ENCODE assay signal across 15 cellular contexts in the genomic region with DNA sequence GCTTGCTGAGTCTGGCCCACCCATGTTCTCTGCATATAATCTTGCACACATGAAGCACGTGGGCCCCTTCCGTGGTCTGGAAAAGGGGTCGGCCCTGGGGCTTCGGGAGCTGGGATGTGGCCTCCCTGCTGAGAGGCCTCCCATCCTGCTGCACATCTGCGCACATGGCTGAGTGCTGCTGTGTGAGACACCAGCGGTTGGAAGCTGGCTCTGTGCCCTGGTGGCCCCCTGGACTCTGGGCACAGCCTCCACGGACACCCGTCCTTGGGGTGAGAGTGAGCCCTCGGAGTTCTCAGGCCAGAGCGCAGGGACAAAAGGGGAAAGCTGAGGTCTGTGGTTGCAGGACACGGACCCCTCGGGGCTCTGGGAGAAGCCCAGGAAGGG.
DNase-seq lines count a peak whose midpoint lies in the region; ATAC-seq and TF ChIP-seq lines count a peak whose summit lies in the region.
"Had no signal": no experiment of that assay in that cellular context is flagged by ENCODE, and none has a peak within 500 bp of the region (broad histone marks: within the 10 kb centered on the region; RNA-seq: fewer than 3 reads in every experiment).

No MANE protein-coding gene starts in this region.

- H3K9ac ChIP-seq in BLaER1: peak overlapping the region; percentile 3; the same call in 1 of the 2 replicates
- no peak overlapping the region for H3K9ac ChIP-seq in liver (ENCODE audit: low read depth in 1 of 2, low read length in 2 of 2)

- TF ChIP-seq RAD21 in liver (IDR thresholded peaks at IDR 0.05): no peak

- H3K4me3 ChIP-seq in BLaER1: no peak overlapping the region
- H3K4me3 ChIP-seq in liver (ENCODE audit: low read depth in 1 of 3, low read length in 3 of 3): no peak overlapping the region
- no peak overlapping the region for H3K4me3 ChIP-seq in spleen
- H3K4me3 ChIP-seq: gastrocnemius medialis, thyroid gland had no signal

- H3K27ac Mint-ChIP-seq in chondrocyte (ENCODE audit: unreplicated experiment) (peak overlapping the region; percentile 47), progenitor cell of endocrine pancreas (no peak overlapping the region)
- H3K27ac Mint-ChIP-seq: activated T-helper 1 cell treated with anti-CD3 and anti-CD28 coated beads, Interleukin-12 subunit alpha, Interleukin-12 subunit beta, Interleukin-2, Interleukin-4 antibody, amounts not matched to agents 30 ng/mL and 10 ng/mL and 1 ng/mL, durations not matched to agents 14 hours and 24 hours and 36 hours had no signal

- H3K4me1 Mint-ChIP-seq in chondrocyte (ENCODE audit: low read depth) (peaks cover 24% of the 10 kb centered on the region), progenitor cell of endocrine pancreas (ENCODE audit: low read depth) (no peaks in the 10 kb centered on the region)

- H3K27me3 Mint-ChIP-seq in chondrocyte (ENCODE audit: low read depth) (no peaks in the 10 kb centered on the region), progenitor cell of endocrine pancreas (peaks cover 7% of the 10 kb centered on the region)

- TF ChIP-seq POLR2A in spleen (IDR thresholded peaks at IDR 0.05): no peak

- H3K4me3 Mint-ChIP-seq in chondrocyte (ENCODE audit: unreplicated experiment) (no peak overlapping the region), progenitor cell of endocrine pancreas (ENCODE audit: low read depth) (no peak overlapping the region)
- H3K4me3 Mint-ChIP-seq: activated T-helper 1 cell treated with anti-CD3 and anti-CD28 coated beads, Interleukin-12 subunit alpha, Interleukin-12 subunit beta, Interleukin-2, Interleukin-4 antibody, amounts not matched to agents 30 ng/mL and 10 ng/mL and 1 ng/mL, durations not matched to agents 14 hours and 24 hours and 36 hours; immature natural killer cell had no signal

- DNase-seq in M059J (ENCODE audit: low read depth) (peak; percentile 36), chondrocyte (ENCODE audit: low spot score) (no peak), progenitor cell of endocrine pancreas (ENCODE audit: low spot score, unreplicated experiment) (no peak), spleen (no peak), UCSD-AML1 (lab: John Stamatoyannopoulos, UW; ENCODE audit: unreplicated experiment) (no peak)
- DNase-seq: activated CD4-positive, alpha-beta T cell treated with anti-CD3 and anti-CD28 coated beads, Interleukin-2, amount 50 U/mL, for 4 hours; effector CD4-positive, alpha-beta T cell; immature natural killer cell; NCI-H524 treated with DMSO at 0.1 percent for 48 hours; thyroid gland had no signal

- ATAC-seq in HG02970 (IDR thresholded peaks at IDR 0.05; ENCODE audit: low FRiP score, unreplicated experiment): no peak

- 10% methylated on average over 12 of the region's 12 CpGs for WGBS in liver
- 0 to 19% (median 9%) methylated on average over 8 to 12 of the region's 12 CpGs for WGBS in spleen, 5 donors

- peaks cover 69% of the 10 kb centered on the region for H3K4me1 ChIP-seq in BLaER1
- peaks cover 22 to 58% (median 41%) of the 10 kb centered on the region in 4 donors for H3K4me1 ChIP-seq in liver (ENCODE audit: control insufficient read depth in 4 of 4, insufficient read depth in 4 of 4, low read length in 3 of 4)
- H3K4me1 ChIP-seq in spleen: peaks cover 22 to 58% (median 44%) of the 10 kb centered on the region in 6 donors

- H3K36me3 Mint-ChIP-seq in chondrocyte (ENCODE audit: low read depth): no peaks in the 10 kb centered on the region
- H3K36me3 Mint-ChIP-seq in progenitor cell of endocrine pancreas (ENCODE audit: insufficient read depth): no peaks in the 10 kb centered on the region

- peak overlapping the region; percentile 89 for H3K4me2 ChIP-seq in BLaER1

- H3K36me3 ChIP-seq in BLaER1 (peaks cover 9% of the 10 kb centered on the region), liver (ENCODE audit: control insufficient read depth in 4 of 4, insufficient read depth in 3 of 4, low read depth in 1 of 4, low read length in 3 of 4) (peaks cover 0 to 1% (median 0%) of the 10 kb centered on the region in 4 donors), spleen (peaks cover 0 to 28% (median under 1%) of the 10 kb centered on the region in 6 donors)
- H3K36me3 ChIP-seq: gastrocnemius medialis, thyroid gland had no signal

- peaks cover 4% of the 10 kb centered on the region; the same call in 1 of the 2 replicates for H3K9me3 ChIP-seq in BLaER1
- H3K9me3 ChIP-seq in liver (ENCODE audit: control insufficient read depth in 4 of 4, low read length in 3 of 4): no peaks in the 10 kb centered on the region
- H3K9me3 ChIP-seq in spleen: no peaks in the 10 kb centered on the region
- H3K9me3 ChIP-seq: gastrocnemius medialis, thyroid gland had no signal

- peaks cover 55% of the 10 kb centered on the region for H4K20me1 ChIP-seq in BLaER1

- intact Hi-C loops in spleen (cut with DNase I; ENCODE audit: low total_unique reads): loop anchor here (2.0 kb wide), 1 partner anchor 271 kb away; no protein-coding TSS in a partner anchor

- H3K27me3 ChIP-seq in BLaER1 (no peaks in the 10 kb centered on the region; the same call in 1 of the 2 replicates), liver (ENCODE audit: control insufficient read depth in 4 of 4, insufficient read depth in 4 of 4, low read length in 3 of 4) (no peaks in the 10 kb centered on the region), spleen (replicated peaks in 1 of 7) (peaks cover 0 to 31% (median 15%) of the 10 kb centered on the region in 7 donors)
- H3K27me3 ChIP-seq: gastrocnemius medialis, thyroid gland had no signal

- H3K9me3 Mint-ChIP-seq in chondrocyte (ENCODE audit: low read depth) (no peaks in the 10 kb centered on the region), progenitor cell of endocrine pancreas (ENCODE audit: low read depth) (no peaks in the 10 kb centered on the region)
- H3K9me3 Mint-ChIP-seq: immature natural killer cell had no signal

- H3K27ac ChIP-seq in BLaER1 (no peak overlapping the region), liver (ENCODE audit: low read depth in 1 of 2, low read length in 2 of 2) (peak overlapping the region in 1 of 2 donors; percentile 15), spleen (peak overlapping the region in 2 of 8 donors; percentile 13 to 87)
- H3K27ac ChIP-seq: thyroid gland had no signal

- TF ChIP-seq CTCF in chondrocyte (IDR thresholded peaks at IDR 0.05) (no peak), liver (IDR thresholded peaks at IDR 0.05; ENCODE audit: low read depth, low read length, missing input control) (no peak), progenitor cell of endocrine pancreas (IDR thresholded peaks at IDR 0.05; ENCODE audit: unreplicated experiment) (no peak), spleen (IDR thresholded peaks at IDR 0.05 in 8 of 11, conservative IDR thresholded peaks at IDR 0.05 in 3 of 11) (no peak)

TF ChIP-seq in liver, 16 proteins besides CTCF, POLR2A, EP300 and RAD21:
- no peak for TF ChIP-seq HNF4G (IDR thresholded peaks at IDR 0.05)
- no peak for TF ChIP-seq FOXA2 (IDR thresholded peaks at IDR 0.05)
- TF ChIP-seq, protein P1, sequence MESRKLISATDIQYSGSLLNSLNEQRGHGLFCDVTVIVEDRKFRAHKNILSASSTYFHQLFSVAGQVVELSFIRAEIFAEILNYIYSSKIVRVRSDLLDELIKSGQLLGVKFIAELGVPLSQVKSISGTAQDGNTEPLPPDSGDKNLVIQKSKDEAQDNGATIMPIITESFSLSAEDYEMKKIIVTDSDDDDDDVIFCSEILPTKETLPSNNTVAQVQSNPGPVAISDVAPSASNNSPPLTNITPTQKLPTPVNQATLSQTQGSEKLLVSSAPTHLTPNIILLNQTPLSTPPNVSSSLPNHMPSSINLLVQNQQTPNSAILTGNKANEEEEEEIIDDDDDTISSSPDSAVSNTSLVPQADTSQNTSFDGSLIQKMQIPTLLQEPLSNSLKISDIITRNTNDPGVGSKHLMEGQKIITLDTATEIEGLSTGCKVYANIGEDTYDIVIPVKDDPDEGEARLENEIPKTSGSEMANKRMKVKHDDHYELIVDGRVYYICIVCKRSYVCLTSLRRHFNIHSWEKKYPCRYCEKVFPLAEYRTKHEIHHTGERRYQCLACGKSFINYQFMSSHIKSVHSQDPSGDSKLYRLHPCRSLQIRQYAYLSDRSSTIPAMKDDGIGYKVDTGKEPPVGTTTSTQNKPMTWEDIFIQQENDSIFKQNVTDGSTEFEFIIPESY (IDR thresholded peaks at IDR 0.05): no peak
- peak in 1 of 2 donors; percentile 16 for TF ChIP-seq HNF4A (conservative IDR thresholded peaks at IDR 0.05)
- peak; percentile 34 for TF ChIP-seq SP1 (IDR thresholded peaks at IDR 0.05)
- TF ChIP-seq, protein P2, sequence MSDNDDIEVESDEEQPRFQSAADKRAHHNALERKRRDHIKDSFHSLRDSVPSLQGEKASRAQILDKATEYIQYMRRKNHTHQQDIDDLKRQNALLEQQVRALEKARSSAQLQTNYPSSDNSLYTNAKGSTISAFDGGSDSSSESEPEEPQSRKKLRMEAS (IDR thresholded peaks at IDR 0.05): peak; percentile 31
- no peak for TF ChIP-seq FOXA1 (IDR thresholded peaks at IDR 0.05)
